In the genomic region with DNA sequence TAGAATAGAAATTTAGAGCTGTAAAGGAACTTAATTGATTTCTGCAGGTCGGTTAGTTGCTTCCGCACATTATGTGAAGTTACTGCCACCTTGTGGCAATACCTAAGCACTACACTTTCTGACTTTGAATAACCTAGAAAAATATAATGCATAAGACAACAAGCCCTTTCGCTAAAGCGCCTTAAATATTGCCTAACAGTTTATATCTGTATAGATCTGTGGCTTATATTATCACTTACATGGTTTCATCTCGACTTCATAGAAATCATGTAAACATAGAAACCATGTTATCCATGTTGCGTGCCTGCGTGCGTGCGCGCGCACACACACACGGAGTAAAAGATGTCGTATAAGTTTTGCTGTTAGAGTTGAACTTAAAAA, we compare ENCODE assay signal across 8 cellular contexts. TPM values are rescaled to one million over a fixed set of nuclear protein-coding genes. Genes with fewer than 3 reads are reported as not detected.
DNase-seq lines count a peak whose midpoint lies in the region; ATAC-seq lines count a peak whose summit lies in the region.

No MANE protein-coding gene starts in this region.

- H3K27me3 ChIP-seq in neuron (ENCODE audit: insufficient read depth, low read length) = no peaks in the 10 kb centered on the region

- H3K4me1 Mint-ChIP-seq in activated T-helper 1 cell treated with anti-CD3 and anti-CD28 coated beads, Interleukin-12 subunit alpha, Interleukin-12 subunit beta, Interleukin-2, Interleukin-4 antibody, amounts not matched to agents 30 ng/mL and 10 ng/mL and 1 ng/mL, durations not matched to agents 14 hours and 24 hours and 36 hours (ENCODE audit: low read depth) = peaks cover 38% of the 10 kb centered on the region

- H3K27me3 Mint-ChIP-seq in activated T-helper 1 cell treated with anti-CD3 and anti-CD28 coated beads, Interleukin-12 subunit alpha, Interleukin-12 subunit beta, Interleukin-2, Interleukin-4 antibody, amounts not matched to agents 30 ng/mL and 10 ng/mL and 1 ng/mL, durations not matched to agents 14 hours and 24 hours and 36 hours (ENCODE audit: insufficient read depth) = no peaks in the 10 kb centered on the region

- H3K36me3 Mint-ChIP-seq in activated T-helper 1 cell treated with anti-CD3 and anti-CD28 coated beads, Interleukin-12 subunit alpha, Interleukin-12 subunit beta, Interleukin-2, Interleukin-4 antibody, amounts not matched to agents 30 ng/mL and 10 ng/mL and 1 ng/mL, durations not matched to agents 14 hours and 24 hours and 36 hours (ENCODE audit: low read depth) = peaks cover 17% of the 10 kb centered on the region

- H3K27ac Mint-ChIP-seq in activated T-helper 1 cell treated with anti-CD3 and anti-CD28 coated beads, Interleukin-12 subunit alpha, Interleukin-12 subunit beta, Interleukin-2, Interleukin-4 antibody, amounts not matched to agents 30 ng/mL and 10 ng/mL and 1 ng/mL, durations not matched to agents 14 hours and 24 hours and 36 hours = no peak overlapping the region

- no peaks in the 10 kb centered on the region for H3K9me3 ChIP-seq in neuron (ENCODE audit: low read length)

- H3K4me1 ChIP-seq in neuron (ENCODE audit: insufficient read depth, low read length) = peaks cover 12% of the 10 kb centered on the region

- peak overlapping the region; percentile 78 for H3K4me3 ChIP-seq in neuron (ENCODE audit: low read length)

- peak; percentile 46 for ATAC-seq in HG02642 (IDR thresholded peaks at IDR 0.05; ENCODE audit: poor library complexity, unreplicated experiment)
- no peak for ATAC-seq in GM21576 (IDR thresholded peaks at IDR 0.05; ENCODE audit: unreplicated experiment)

- H3K9me3 Mint-ChIP-seq in activated T-helper 1 cell treated with anti-CD3 and anti-CD28 coated beads, Interleukin-12 subunit alpha, Interleukin-12 subunit beta, Interleukin-2, Interleukin-4 antibody, amounts not matched to agents 30 ng/mL and 10 ng/mL and 1 ng/mL, durations not matched to agents 14 hours and 24 hours and 36 hours = peaks cover 11% of the 10 kb centered on the region

- H3K4me3 Mint-ChIP-seq in activated T-helper 1 cell treated with anti-CD3 and anti-CD28 coated beads, Interleukin-12 subunit alpha, Interleukin-12 subunit beta, Interleukin-2, Interleukin-4 antibody, amounts not matched to agents 30 ng/mL and 10 ng/mL and 1 ng/mL, durations not matched to agents 14 hours and 24 hours and 36 hours = no peak overlapping the region

- intact Hi-C loops in activated T-helper 1 cell treated with anti-CD3 and anti-CD28 coated beads, Interleukin-12 subunit alpha, Interleukin-12 subunit beta, Interleukin-2, Interleukin-4 antibody, amounts not matched to agents 30 ng/mL and 10 ng/mL and 1 ng/mL, durations not matched to agents 14 hours and 24 hours and 36 hours (cut with micrococcal nuclease) = loop anchor here (1.0 to 10.0 kb wide), 7 partner anchors 74 to 795 kb away; a partner anchor contains a TSS

- H3K36me3 ChIP-seq in neuron (ENCODE audit: insufficient read depth, low read length) = no peaks in the 10 kb centered on the region

- DNase-seq in NCI-H146 (lab: John Stamatoyannopoulos, UW) (peak; percentile 32), NCI-H146 treated with DMSO at 0.1 percent for 48 hours (lab: John Stamatoyannopoulos, UW; ENCODE audit: unreplicated experiment) (no peak), NCI-H460 (ENCODE audit: extremely low read depth, low read depth) (peak; percentile 69), foreskin melanocyte (peak; percentile 71)
- peak; percentile 40 for DNase-seq in activated T-helper 1 cell treated with anti-CD3 and anti-CD28 coated beads, Interleukin-12 subunit alpha, Interleukin-12 subunit beta, Interleukin-2, Interleukin-4 antibody, amounts not matched to agents 30 ng/mL and 10 ng/mL and 1 ng/mL, durations not matched to agents 14 hours and 24 hours and 36 hours (ENCODE audit: low spot score)

- H2AFZ ChIP-seq in neuron (ENCODE audit: low read depth, low read length) = peak overlapping the region; percentile 94

RNA-seq across cellular contexts. Expression of a gene that starts 10.9 kb away (rescaled TPM):
- total RNA-seq in NCI-H460 (2014; rRNA removed; shearing (Covaris generic)) = 46.6 and 65.7 TPM in 2 replicates
- 8.3 and 13.0 TPM in 2 replicates for polyA plus RNA-seq in NCI-H460 (2014; cell fraction: nucleus; rRNA removed)
- total RNA-seq in activated T-helper 1 cell treated with anti-CD3 and anti-CD28 coated beads, Interleukin-12 subunit alpha, Interleukin-12 subunit beta, Interleukin-2, Interleukin-4 antibody, amounts not matched to agents 30 ng/mL and 10 ng/mL and 1 ng/mL, durations not matched to agents 14 hours and 24 hours and 36 hours = 223 and 232 TPM in 2 replicates
